ENCODE assay signal across 25 cellular contexts in the genomic region with DNA sequence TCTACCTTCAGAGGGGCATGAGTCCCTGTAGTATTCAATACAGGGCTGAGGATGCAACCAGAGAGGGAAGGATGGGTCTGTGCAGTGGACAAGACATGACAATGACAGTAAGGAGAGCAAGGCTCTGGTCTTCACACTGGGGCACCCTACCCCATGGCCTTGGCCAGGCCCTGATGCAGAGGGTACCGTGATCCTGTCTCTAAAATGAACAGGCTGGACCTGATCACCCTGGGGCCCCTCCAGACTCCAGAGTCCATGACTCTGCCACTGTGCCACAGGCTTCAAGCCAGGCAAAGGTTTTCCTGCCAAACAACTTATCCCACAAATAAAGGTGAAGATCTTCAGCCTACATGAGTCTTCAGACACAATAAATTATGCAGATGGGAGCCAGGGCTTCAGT. TPM values are rescaled to one million over a fixed set of nuclear protein-coding genes. Genes with fewer than 3 reads are reported as not detected.
A peak's percentile ranks its signal among the peaks of the same experiment; 100 is the strongest.
DNase-seq lines count a peak whose midpoint lies in the region; ATAC-seq, FAIRE-seq and TF ChIP-seq lines count a peak whose summit lies in the region.
"Had no signal": no experiment of that assay in that cellular context is flagged by ENCODE, and none has a peak within 500 bp of the region (broad histone marks: within the 10 kb centered on the region; RNA-seq: fewer than 3 reads in every experiment).

No MANE protein-coding gene starts in this region.

- no peak overlapping the region for H3K27ac ChIP-seq in right atrium auricular region
- peak overlapping the region; percentile 14 for H3K27ac ChIP-seq in HepG2 (ENCODE audit: extremely low read length, insufficient read depth, low read length)
- no peak overlapping the region for H3K27ac ChIP-seq in lung (ENCODE audit: low read depth in 1 of 2, low read length in 1 of 2)
- H3K27ac ChIP-seq: A549, GM23248 had no signal

- H3K27me3 ChIP-seq in right atrium auricular region (no peaks in the 10 kb centered on the region), HepG2 (ENCODE audit: control insufficient read depth in 1 of 2, insufficient read depth in 2 of 2, low read length in 2 of 2) (no peaks in the 10 kb centered on the region; a peak in 1 of 5 replicates), lung (ENCODE audit: control insufficient read depth, insufficient read depth) (no peaks in the 10 kb centered on the region)

- FAIRE-seq in HepG2 (lab: Jason Lieb, UNC), result no peak
- FAIRE-seq: A549, GM12891, GM18507, H1 had no signal

- H3K36me3 ChIP-seq in right atrium auricular region (no peaks in the 10 kb centered on the region), HepG2 (replicated peaks in 1 of 2; ENCODE audit: control insufficient read depth in 1 of 2, insufficient read depth in 2 of 2, low read length in 2 of 2) (peaks cover 5 to 44% of the 10 kb centered on the region in 2 experiments), lung (ENCODE audit: control insufficient read depth in 2 of 2, insufficient read depth in 2 of 2, low read length in 2 of 2) (no peaks in the 10 kb centered on the region)

- DNase-seq in cardiac septum (ENCODE audit: low spot score), result peak; percentile 64
- DNase-seq in right atrium auricular region (ENCODE audit: low spot score), result no peak
- DNase-seq in HepG2 (ENCODE audit: low spot score), result no peak
- peak; percentile 15 for DNase-seq in lung (ENCODE audit: low spot score)
- DNase-seq in osteocyte (ENCODE audit: extremely low spot score, unreplicated experiment), result peak; percentile 73
- no peak for DNase-seq in LoVo (ENCODE audit: low spot score)
- DNase-seq: 8988T; ACHN; C1 segment of cervical spinal cord; Calu3; CD4-positive, alpha-beta memory T cell; COR-L47; DMS53; DMS79 treated with DMSO at 0.1 percent for 48 hours; GF-D8; GM23248; H7; HCEC 1CT had no signal

- H3K9me3 Mint-ChIP-seq in osteocyte (ENCODE audit: unreplicated experiment), result no peaks in the 10 kb centered on the region

- intact Hi-C loops in cardiac septum (cut with DNase I), result no loop called here
- intact Hi-C loops in HepG2 (cut with micrococcal nuclease; ENCODE audit: unreplicated experiment), result no loop called here

- in situ Hi-C loops in HepG2 (cut with HindIII; ENCODE audit: extremely low pct_ligation_motif_present, low pct_unique_long_range_greater_than_20kb), result no loop called here

- H2AFZ ChIP-seq in HepG2 (ENCODE audit: low read length), result no peak overlapping the region
- H2AFZ ChIP-seq: GM23248 had no signal

- H3K27me3 Mint-ChIP-seq in osteocyte (ENCODE audit: unreplicated experiment), result peaks cover 35% of the 10 kb centered on the region

- CTCF ChIA-PET in HepG2 (lab: Yijun Ruan, JAX; ENCODE audit: low intra/inter-chr PET ratio, low total read pairs), result no interaction called here

- no peak for TF ChIP-seq EP300 in HepG2 (IDR thresholded peaks at IDR 0.05; ENCODE audit: low read depth in 2 of 2, low read length in 2 of 2)
- no peak for TF ChIP-seq EP300 in HepG2 (CRISPR knock-in tag; IDR thresholded peaks at IDR 0.05; ENCODE audit: borderline replicate concordance)

- BruUV-seq in HepG2 (replicated peaks; lab: Mats Ljungman, UMichigan), result no TSS peak

- no peak overlapping the region for H3K4me3 Mint-ChIP-seq in osteocyte (ENCODE audit: unreplicated experiment)
- H3K4me3 Mint-ChIP-seq: CD4-positive, alpha-beta memory T cell had no signal

- WGBS in HepG2 (ENCODE audit: low lambda C conversion rate), result no CpG with 5 or more reads among the region's 1 CpG
- 93 to 100% methylated on average over 1 of the region's 1 CpG for WGBS in lung, 2 donors

- H3K4me1 ChIP-seq in right atrium auricular region (no peaks in the 10 kb centered on the region), HepG2 (ENCODE audit: insufficient read depth, low read length) (peaks cover 94% of the 10 kb centered on the region), lung (ENCODE audit: control insufficient read depth in 2 of 2, insufficient read depth in 2 of 2, low read length in 2 of 2) (no peaks in the 10 kb centered on the region)
- H3K4me1 ChIP-seq: A549 had no signal

- no peaks in the 10 kb centered on the region for H3K36me3 Mint-ChIP-seq in osteocyte (ENCODE audit: unreplicated experiment)
- H3K36me3 Mint-ChIP-seq: CD4-positive, alpha-beta memory T cell had no signal

- TF ChIP-seq POLR2A in HepG2 (IDR thresholded peaks at IDR 0.05; ENCODE audit: insufficient read depth in 1 of 2, low read depth in 2 of 2, low read length in 2 of 2), result no peak

- ATAC-seq in HepG2 (no peak), lung (ENCODE audit: insufficient read depth, low FRiP score) (no peak), GM19023 (IDR thresholded peaks at IDR 0.05; ENCODE audit: unreplicated experiment) (no peak), HG03442 (IDR thresholded peaks at IDR 0.05; ENCODE audit: unreplicated experiment) (no peak)
- ATAC-seq: A549 had no signal

- peaks cover 71% of the 10 kb centered on the region for H3K79me2 ChIP-seq in HepG2 (ENCODE audit: insufficient read depth, low read length)

- H3K4me3 ChIP-seq in right atrium auricular region (no peak overlapping the region), HepG2 (replicated peaks in 1 of 3; ENCODE audit: insufficient read depth in 1 of 3, low read depth in 2 of 3, low read length in 3 of 3) (no peak overlapping the region), lung (no peak overlapping the region)
- H3K4me3 ChIP-seq: A549, GM23248 had no signal

- no peak overlapping the region for H3K9ac ChIP-seq in HepG2 (ENCODE audit: insufficient read depth, low read depth, low read length)
- H3K9ac ChIP-seq: GM23248 had no signal

- POLR2A ChIA-PET in HepG2 (lab: Yijun Ruan, JAX), result no interaction called here

- H4K20me1 ChIP-seq in HepG2 (ENCODE audit: insufficient read depth, low read length), result no peaks in the 10 kb centered on the region

- TF ChIP-seq CTCF in right atrium auricular region (IDR thresholded peaks at IDR 0.05) (no peak), HepG2 (CRISPR knock-in tag; IDR thresholded peaks at IDR 0.05) (no peak), lung (IDR thresholded peaks at IDR 0.05; ENCODE audit: control extremely low read depth, extremely low read depth) (no peak), osteocyte (IDR thresholded peaks at IDR 0.05) (no peak)

- H3K4me1 Mint-ChIP-seq in osteocyte (ENCODE audit: unreplicated experiment), result no peaks in the 10 kb centered on the region

- H3K9me3 ChIP-seq in right atrium auricular region (no peaks in the 10 kb centered on the region), HepG2 (ENCODE audit: low read length) (no peaks in the 10 kb centered on the region), lung (ENCODE audit: control insufficient read depth in 2 of 2, insufficient read depth in 1 of 2, low read length in 1 of 2) (no peaks in the 10 kb centered on the region)
- H3K9me3 ChIP-seq: A549 had no signal

- H3K27ac Mint-ChIP-seq in osteocyte (ENCODE audit: unreplicated experiment), result no peak overlapping the region
- H3K27ac Mint-ChIP-seq: CD4-positive, alpha-beta memory T cell had no signal

- TF ChIP-seq RAD21 in HepG2 (CRISPR knock-in tag; IDR thresholded peaks at IDR 0.05), result no peak

- H3K4me2 ChIP-seq in HepG2 (ENCODE audit: low read depth, low read length), result no peak overlapping the region
- H3K4me2 ChIP-seq: A549 had no signal

TF ChIP-seq in HepG2, 621 proteins besides CTCF, POLR2A, EP300 and RAD21 (continues in another document):
- TF ChIP-seq, protein P1, sequence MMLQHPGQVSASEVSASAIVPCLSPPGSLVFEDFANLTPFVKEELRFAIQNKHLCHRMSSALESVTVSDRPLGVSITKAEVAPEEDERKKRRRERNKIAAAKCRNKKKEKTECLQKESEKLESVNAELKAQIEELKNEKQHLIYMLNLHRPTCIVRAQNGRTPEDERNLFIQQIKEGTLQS (CRISPR knock-in tag; IDR thresholded peaks at IDR 0.05), result no peak
- TF ChIP-seq, protein P2, sequence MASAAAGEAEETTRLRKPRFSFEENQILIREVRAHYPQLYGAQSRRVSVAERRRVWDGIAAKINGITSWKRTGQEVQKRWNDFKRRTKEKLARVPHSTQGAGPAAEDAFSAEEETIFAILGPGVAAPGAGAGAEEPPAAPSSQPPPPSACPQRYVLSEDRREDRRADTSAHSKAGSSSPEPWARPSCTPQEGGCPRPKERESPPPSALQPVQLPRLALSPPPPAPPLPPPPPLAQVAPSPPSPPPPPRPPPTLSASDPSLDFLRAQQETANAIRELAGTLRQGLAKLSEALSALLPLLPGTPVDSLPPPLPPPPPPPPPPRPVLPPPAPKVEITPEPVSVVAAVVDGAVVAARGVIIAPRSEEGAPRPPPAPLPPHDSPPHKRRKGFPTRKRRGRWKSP (CRISPR knock-in tag; IDR thresholded peaks at IDR 0.05), result no peak
- TF ChIP-seq ZSCAN21 (CRISPR knock-in tag; IDR thresholded peaks at IDR 0.05; ENCODE audit: borderline replicate concordance) (no peak), NRL (CRISPR knock-in tag; IDR thresholded peaks at IDR 0.05; ENCODE audit: borderline replicate concordance) (no peak), ZKSCAN8 (CRISPR knock-in tag; IDR thresholded peaks at IDR 0.05; ENCODE audit: borderline replicate concordance) (no peak), ZNF772 (CRISPR knock-in tag; IDR thresholded peaks at IDR 0.05) (no peak)

RNA-seq across cellular contexts. Expression of a gene that starts 4.9 kb away (rescaled TPM):
- 0.11 TPM for total RNA-seq in cardiac septum
- not detected for total RNA-seq in right atrium auricular region
- 76.9 and 101 TPM in 2 replicates for total RNA-seq in HepG2 (2016; rRNA removed; fragmentation: Illumina TruSeq; extraction: Trizol)
- total RNA-seq in HepG2 (2016; cell fraction: cytosol; rRNA removed; fragmentation: Illumina TruSeq; extraction: Trizol; ENCODE audit: low read depth), result 8.2 and 9.7 TPM in 2 replicates
- 77.4 and 101 TPM in 2 replicates for total RNA-seq in HepG2 (2016; cell fraction: insoluble cytoplasmic fraction; rRNA removed; fragmentation: Illumina TruSeq; extraction: Trizol)
- 35.3 and 36.5 TPM in 2 replicates for total RNA-seq in HepG2 (2016; cell fraction: membrane; rRNA removed; fragmentation: Illumina TruSeq; extraction: Trizol)
- 51.9 and 57.9 TPM in 2 replicates for total RNA-seq in HepG2 (2016; cell fraction: nucleus; rRNA removed; fragmentation: Illumina TruSeq; extraction: Trizol)
- 57.1 and 71.8 TPM in 2 replicates for polyA plus RNA-seq in HepG2 (2011; rRNA removed)
- 67.8 and 68.7 TPM in 2 replicates for polyA plus RNA-seq in HepG2 (2011; cell fraction: cytosol; rRNA removed)
- polyA plus RNA-seq in HepG2 (2011; cell fraction: nucleus; rRNA removed), result 86.2 and 106 TPM in 2 replicates
- 51.2 and 64.8 TPM in 2 replicates for polyA plus RNA-seq in HepG2 (2012)
- 7.9 and 9.8 TPM in 2 replicates for polyA plus RNA-seq in HepG2 (2016; cell fraction: cytosol; fragmentation: Illumina TruSeq; extraction: Trizol; ENCODE audit: low read depth)
- 98.3 and 108 TPM in 2 replicates for polyA plus RNA-seq in HepG2 (2016; cell fraction: insoluble cytoplasmic fraction; fragmentation: Illumina TruSeq; extraction: Trizol; ENCODE audit: low read depth)
- polyA plus RNA-seq in HepG2 (2016; cell fraction: membrane; fragmentation: Illumina TruSeq; extraction: Trizol; ENCODE audit: low read depth), result 26.5 and 26.9 TPM in 2 replicates
- polyA plus RNA-seq in HepG2 (2016; cell fraction: nucleus; fragmentation: Illumina TruSeq; extraction: Trizol; ENCODE audit: insufficient read depth, low read depth), result 93.4 and 100 TPM in 2 replicates
- polyA minus RNA-seq in HepG2 (2011; rRNA and poly(A)+ RNA removed; ENCODE audit: low replicate concordance), result 0.07 and 103 TPM in 2 replicates
- 28.5 and 32.8 TPM in 2 replicates for polyA minus RNA-seq in HepG2 (2011; cell fraction: cytosol; rRNA and poly(A)+ RNA removed)
- polyA minus RNA-seq in HepG2 (2011; cell fraction: nucleus; rRNA and poly(A)+ RNA removed), result 23.2 and 35.9 TPM in 2 replicates
- 1 to 10 TPM in 1 of 2 donors, under 1 TPM in 1; 0.46 to 1.1 TPM for total RNA-seq in lung
- polyA plus RNA-seq in lung, result under 1 TPM; 0.30 to 0.40 TPM
- total RNA-seq in osteocyte, result not detected in 2 replicates
- total RNA-seq: Calu3; CD4-positive, alpha-beta memory T cell; GM23248 had no signal
- polyA plus RNA-seq: BJ; CD4-positive, alpha-beta memory T cell; GM23248 had no signal

Comparison
In these comparisons a context has a peak if more than half of its experiments do, and no peak if none do; other contexts are left out.
1. DNase-seq: peak in cardiac septum (single experiment), lung (single experiment) and osteocyte (single experiment); none in right atrium auricular region (single experiment), HepG2 (single experiment) and LoVo (single experiment).